Comparison of ENCODE assay signal across 1 cellular context in genomic region chr18:23237524-23238151, GRCh38.
TF ChIP-seq lines count a peak whose summit lies in the region.

No MANE protein-coding gene starts in this region.

TF ChIP-seq in GM23338, 12 proteins besides CTCF, POLR2A, EP300 and RAD21 (continued from another document):
- no peak for TF ChIP-seq REST (IDR thresholded peaks at IDR 0.05; ENCODE audit: unreplicated experiment)
